ENCODE assay signal across 1 cellular context in genomic region chr19:49596954-49597702, GRCh38.
TF ChIP-seq lines count a peak whose summit lies in the region.

No MANE protein-coding gene starts in this region.

TF ChIP-seq in H1, 55 proteins besides CTCF, POLR2A, EP300 and RAD21:
- TF ChIP-seq KDM1A (IDR thresholded peaks at IDR 0.05; ENCODE audit: borderline replicate concordance, low read length): no peak
- no peak for TF ChIP-seq TAF1 (IDR thresholded peaks at IDR 0.05; ENCODE audit: low read depth, low read length)
- no peak for TF ChIP-seq POLR2AphosphoS5 (IDR thresholded peaks at IDR 0.05; ENCODE audit: low read depth, low read length)
- TF ChIP-seq RBBP5 (IDR thresholded peaks at IDR 0.05; ENCODE audit: borderline replicate concordance, low read depth, low read length): no peak
- TF ChIP-seq BACH1 (IDR thresholded peaks at IDR 0.05; ENCODE audit: low read length): no peak
- TF ChIP-seq KDM4A (IDR thresholded peaks at IDR 0.05; ENCODE audit: low read depth, low read length, severe bottlenecking): no peak
- TF ChIP-seq SIN3A (conservative IDR thresholded peaks at IDR 0.05 in 1 of 2, IDR thresholded peaks at IDR 0.05 in 1 of 2; ENCODE audit: low read depth in 1 of 2, low read length in 2 of 2): no peak
- no peak for TF ChIP-seq ATF3 (IDR thresholded peaks at IDR 0.05; ENCODE audit: insufficient read depth, low read depth, low read length)
- TF ChIP-seq CBX8 (IDR thresholded peaks at IDR 0.05; ENCODE audit: borderline replicate concordance, low read depth, low read length): no peak
- no peak for TF ChIP-seq CHD1 (IDR thresholded peaks at IDR 0.05; ENCODE audit: low read depth, low read length)
- no peak for TF ChIP-seq SP4 (IDR thresholded peaks at IDR 0.05; ENCODE audit: low read length)
- TF ChIP-seq SUZ12 (IDR thresholded peaks at IDR 0.05; ENCODE audit: low read length): no peak
- no peak for TF ChIP-seq CTBP2 (IDR thresholded peaks at IDR 0.05; ENCODE audit: borderline replicate concordance, insufficient read depth, insufficient read length, low read length)
TF ChIP-seq in H1: peak in this region for 0.
